ENCODE assay signal across 25 cellular contexts in the genomic region with DNA sequence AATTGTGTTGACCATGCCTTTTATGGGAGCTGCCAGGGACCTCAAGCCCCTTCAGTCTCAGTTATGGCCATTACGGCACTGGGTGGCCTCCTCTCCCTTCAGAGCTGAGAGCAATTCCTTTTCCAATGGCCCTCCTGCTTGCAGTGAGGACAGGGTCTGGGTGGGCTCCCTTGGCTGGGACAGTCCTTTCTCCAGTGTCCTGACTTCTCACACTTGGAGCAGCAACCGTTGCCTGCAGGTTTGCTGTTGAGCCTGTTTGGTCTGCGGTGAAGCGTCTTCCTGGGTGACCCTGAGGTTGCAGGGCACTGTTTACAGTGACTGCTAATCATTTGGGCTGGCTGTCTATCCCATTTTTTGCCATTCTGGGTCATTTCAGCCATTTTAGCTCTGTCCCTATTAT. TPM values are rescaled to one million over a fixed set of nuclear protein-coding genes. Genes with fewer than 3 reads are reported as not detected.
"Had no signal": no experiment of that assay in that cellular context is flagged by ENCODE, and none has a peak within 500 bp of the region (broad histone marks: within the 10 kb centered on the region; RNA-seq: fewer than 3 reads in every experiment).

No MANE protein-coding gene starts in this region.

- H3K27ac ChIP-seq: dorsolateral prefrontal cortex, esophagus muscularis mucosa, hepatocyte, left ventricle myocardium inferior, sigmoid colon, vagina had no signal

- ATAC-seq: stimulated activated naive B cell treated with anti-CD40 and anti-IgM and Interleukin-4, amounts not matched to agents 10 μg/mL and 1 μg/mL and 100 μg/mL, for 72 hours; T-helper 17 cell had no signal

- H3K27me3 ChIP-seq: esophagus muscularis mucosa, hepatocyte, sigmoid colon, vagina had no signal

- H2AFZ ChIP-seq: hepatocyte had no signal

- H3K9me3 ChIP-seq: esophagus muscularis mucosa, left ventricle myocardium inferior, sigmoid colon, vagina had no signal

- DNase-seq: activated B cell treated with CpG ODN at 0.5 μM for 24 hours; activated CD4-positive, alpha-beta memory T cell treated with anti-CD3 and anti-CD28 coated beads, Interleukin-2, amount 10 ng/mL, durations not matched to agents 7 days and 5 days; activated CD4-positive, alpha-beta T cell treated with anti-CD3 and anti-CD28 coated beads for 48 hours; activated gamma-delta T cell; activated naive CD4-positive, alpha-beta T cell treated with anti-CD3 and anti-CD28 coated beads, Interleukin-2, amount 50 U/mL, for 16 hours; activated naive CD8-positive, alpha-beta T cell treated with anti-CD3 and anti-CD28 coated beads, Interleukin-2, amount 50 U/mL, for 24 hours; aorta; caudate nucleus; dorsolateral prefrontal cortex; effector memory CD8-positive, alpha-beta T cell; glutamatergic neuron; left ventricle myocardium inferior; midbrain; nucleus accumbens; posterior cingulate gyrus; sigmoid colon; stimulated activated CD4-positive, alpha-beta T cell treated with anti-CD3 and anti-CD28 coated beads, Interleukin-2, amount 100 ng/mL, for 48 hours; stimulated activated CD8-positive, alpha-beta memory T cell treated with anti-CD3 and anti-CD28 coated beads, Interleukin-4, amount 100 ng/mL, for 48 hours; stimulated activated naive B cell treated with anti-CD40 and anti-IgM and Interleukin-4, amounts not matched to agents 10 μg/mL and 1 μg/mL and 100 μg/mL, for 72 hours; T-helper 17 cell had no signal

- H3K4me3 ChIP-seq: dorsolateral prefrontal cortex, esophagus muscularis mucosa, hepatocyte, left ventricle myocardium inferior, sigmoid colon, vagina had no signal

- FAIRE-seq: colon, frontal cortex had no signal

- H3K79me2 ChIP-seq: hepatocyte had no signal

- H3K36me3 ChIP-seq: esophagus muscularis mucosa, left ventricle myocardium inferior, sigmoid colon, vagina had no signal

- H3K4me2 ChIP-seq: hepatocyte had no signal

RNA-seq across cellular contexts. Expression of a gene that starts 3.5 kb away (rescaled TPM):
- total RNA-seq: activated B cell treated with CpG ODN at 0.5 μM for 24 hours, T-helper 17 cell had no signal
